Comparison of ENCODE assay signal across 18 cellular contexts in the genomic region with DNA sequence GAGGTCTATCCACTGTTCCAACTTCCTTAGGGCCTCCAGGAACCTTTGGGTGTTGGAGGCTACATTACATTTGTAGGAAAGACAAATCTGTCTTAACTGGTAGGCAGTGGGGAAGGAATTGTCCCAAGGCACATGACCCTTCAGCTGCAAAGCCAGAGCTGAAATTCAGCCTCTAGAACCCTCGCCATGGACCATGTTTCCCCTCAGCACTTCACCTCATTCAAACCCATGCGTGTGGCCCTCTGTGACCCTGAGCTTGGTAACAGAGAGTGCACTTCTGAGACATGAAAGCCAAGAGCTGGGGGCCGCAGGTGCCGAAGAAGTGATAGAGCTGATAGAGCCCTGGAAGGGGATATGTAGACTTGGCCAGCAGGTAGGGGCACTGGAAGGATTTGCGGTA. TPM values are rescaled to one million over a fixed set of nuclear protein-coding genes. Genes with fewer than 3 reads are reported as not detected.
DNase-seq lines count a peak whose midpoint lies in the region; ATAC-seq and TF ChIP-seq lines count a peak whose summit lies in the region.
"Had no signal": no experiment of that assay in that cellular context is flagged by ENCODE, and none has a peak within 500 bp of the region (broad histone marks: within the 10 kb centered on the region; RNA-seq: fewer than 3 reads in every experiment).

No MANE protein-coding gene starts in this region.

- H3K36me3 ChIP-seq in DND-41 (ENCODE audit: insufficient read depth, low read length): peaks cover 48% of the 10 kb centered on the region
- no peaks in the 10 kb centered on the region for H3K36me3 ChIP-seq in esophagus muscularis mucosa
- H3K36me3 ChIP-seq in heart left ventricle: peaks cover 0 to 6% (median 0%) of the 10 kb centered on the region in 9 donors

- no peaks in the 10 kb centered on the region for H3K9me3 Mint-ChIP-seq in activated T-cell treated with anti-CD3 and anti-CD28 coated beads, Interleukin-2, amount 50 U/mL, for 24 hours

- TF ChIP-seq POLR2A in esophagus muscularis mucosa (IDR thresholded peaks at IDR 0.05; ENCODE audit: low read depth) (no peak), heart left ventricle (IDR thresholded peaks at IDR 0.05) (no peak)

- H3K9ac ChIP-seq in DND-41 (ENCODE audit: low read depth, low read length): no peak overlapping the region
- H3K9ac ChIP-seq: KMS-11 had no signal

- H3K4me1 ChIP-seq in DND-41 (ENCODE audit: insufficient read depth, low read length): peaks cover 62% of the 10 kb centered on the region
- H3K4me1 ChIP-seq in esophagus muscularis mucosa: no peaks in the 10 kb centered on the region
- peaks cover 0 to 21% (median 0%) of the 10 kb centered on the region in 12 donors for H3K4me1 ChIP-seq in heart left ventricle

- H3K27ac Mint-ChIP-seq in activated T-cell treated with anti-CD3 and anti-CD28 coated beads, Interleukin-2, amount 50 U/mL, for 24 hours: peak overlapping the region; percentile 24

- TF ChIP-seq CTCF in DND-41 (IDR thresholded peaks at IDR 0.05; ENCODE audit: borderline replicate concordance, extremely low read depth, low read length, poor library complexity, severe bottlenecking) (no peak), esophagus muscularis mucosa (IDR thresholded peaks at IDR 0.05) (no peak), heart left ventricle (IDR thresholded peaks at IDR 0.05) (no peak)

- no peak overlapping the region for H3K4me3 ChIP-seq in DND-41 (ENCODE audit: low read depth in 1 of 2, low read length in 2 of 2)
- H3K4me3 ChIP-seq in esophagus muscularis mucosa: no peak overlapping the region
- no peak overlapping the region for H3K4me3 ChIP-seq in heart left ventricle

- TF ChIP-seq EP300 in esophagus muscularis mucosa (IDR thresholded peaks at IDR 0.05): no peak

- H3K27me3 Mint-ChIP-seq in activated T-cell treated with anti-CD3 and anti-CD28 coated beads, Interleukin-2, amount 50 U/mL, for 24 hours: no peaks in the 10 kb centered on the region

- H3K4me3 Mint-ChIP-seq in activated T-cell treated with anti-CD3 and anti-CD28 coated beads, Interleukin-2, amount 50 U/mL, for 24 hours: no peak overlapping the region

- no peak for DNase-seq in activated T-cell treated with anti-CD3 and anti-CD28 coated beads, Interleukin-2, amount 50 U/mL, for 24 hours
- no peak for DNase-seq in activated T-cell treated with anti-CD3 and anti-CD28 coated beads, Interleukin-2, amount 50 U/mL, for 1 hour
- DNase-seq in DND-41: no peak
- DNase-seq in esophagus muscularis mucosa (ENCODE audit: extremely low spot score): peak; percentile 82
- DNase-seq in activated gamma-delta T cell (lab: John Stamatoyannopoulos, UW): no peak
- DNase-seq in mesenteric fat pad (ENCODE audit: low spot score): no peak
- DNase-seq in heart left ventricle: no peak
- DNase-seq: GDM1, IMR-90, NCI-H1105, NCI-H146, NCI-H2029, NCI-H2227 treated with DMSO at 0.1 percent for 48 hours, NCI-H510A, SIG-M5 had no signal

- no peaks in the 10 kb centered on the region for H4K20me1 ChIP-seq in DND-41 (ENCODE audit: insufficient read depth, low read length)

- WGBS in esophagus muscularis mucosa: 73% methylated on average over 5 of the region's 5 CpGs
- WGBS in heart left ventricle, 4 donors: 69 to 93% (median 81%) methylated on average over 5 of the region's 5 CpGs

- H3K9me3 ChIP-seq in DND-41 (ENCODE audit: insufficient read depth, low read length, severe bottlenecking): no peaks in the 10 kb centered on the region
- no peaks in the 10 kb centered on the region for H3K9me3 ChIP-seq in esophagus muscularis mucosa
- no peaks in the 10 kb centered on the region for H3K9me3 ChIP-seq in heart left ventricle

- H3K27me3 ChIP-seq in DND-41 (ENCODE audit: insufficient read depth, low read length, poor library complexity) (no peaks in the 10 kb centered on the region), esophagus muscularis mucosa (no peaks in the 10 kb centered on the region), heart left ventricle (peaks cover 0 to 8% (median 0%) of the 10 kb centered on the region in 9 donors)

- H3K4me1 Mint-ChIP-seq in activated T-cell treated with anti-CD3 and anti-CD28 coated beads, Interleukin-2, amount 50 U/mL, for 24 hours (ENCODE audit: low read depth): peaks cover 97% of the 10 kb centered on the region

- H2AFZ ChIP-seq in DND-41 (ENCODE audit: low read depth, low read length): no peak overlapping the region

- peak overlapping the region; percentile 59 for H3K27ac ChIP-seq in DND-41 (ENCODE audit: low read length)
- no peak overlapping the region for H3K27ac ChIP-seq in esophagus muscularis mucosa (replicated peaks in 1 of 4)
- no peak overlapping the region for H3K27ac ChIP-seq in heart left ventricle
- H3K27ac ChIP-seq: KMS-11 had no signal

- ATAC-seq in DND-41 (ENCODE audit: insufficient read depth, low read depth) (no peak), heart left ventricle (no peak)

- intact Hi-C loops in esophagus muscularis mucosa (cut with DNase I) (loop anchor here (5.0 to 10.0 kb wide), 2 partner anchors 99 to 228 kb away; a partner anchor contains a TSS), heart left ventricle (cut with DNase I) (loop anchor here in 8 of 10 donors (5.0 to 10.0 kb wide), 9 partner anchors 92 to 508 kb away; a partner anchor contains a TSS)

- H3K36me3 Mint-ChIP-seq in activated T-cell treated with anti-CD3 and anti-CD28 coated beads, Interleukin-2, amount 50 U/mL, for 24 hours (ENCODE audit: low read depth): peaks cover 98% of the 10 kb centered on the region

- no peak overlapping the region for H3K4me2 ChIP-seq in DND-41 (ENCODE audit: insufficient read depth, low read length)
- H3K4me2 ChIP-seq: KMS-11 had no signal

- peaks cover 3% of the 10 kb centered on the region for H3K79me2 ChIP-seq in DND-41 (ENCODE audit: insufficient read depth, low read length)

RNA-seq across cellular contexts. Expression of a gene that starts 17.2 kb away (rescaled TPM):
- total RNA-seq in esophagus muscularis mucosa: 1 to 10 TPM in 2 of 4 donors, under 1 TPM in 2; 0.46 to 4.0 (median 1.4) TPM
- 4.6 TPM for total RNA-seq in mesenteric fat pad
- total RNA-seq in heart left ventricle: 1 to 10 TPM in 2 of 9 donors, under 1 TPM in 7; 0.25 to 4.9 (median 0.92) TPM
- under 1 TPM in 1 of 2 donors, not detected in 1; 0.47 TPM for polyA plus RNA-seq in heart left ventricle
- total RNA-seq: H1, IMR-90 had no signal
- polyA plus RNA-seq: BJ, H1, IMR-90 had no signal
